Comparison of ENCODE assay signal across 11 cellular contexts in the genomic region with DNA sequence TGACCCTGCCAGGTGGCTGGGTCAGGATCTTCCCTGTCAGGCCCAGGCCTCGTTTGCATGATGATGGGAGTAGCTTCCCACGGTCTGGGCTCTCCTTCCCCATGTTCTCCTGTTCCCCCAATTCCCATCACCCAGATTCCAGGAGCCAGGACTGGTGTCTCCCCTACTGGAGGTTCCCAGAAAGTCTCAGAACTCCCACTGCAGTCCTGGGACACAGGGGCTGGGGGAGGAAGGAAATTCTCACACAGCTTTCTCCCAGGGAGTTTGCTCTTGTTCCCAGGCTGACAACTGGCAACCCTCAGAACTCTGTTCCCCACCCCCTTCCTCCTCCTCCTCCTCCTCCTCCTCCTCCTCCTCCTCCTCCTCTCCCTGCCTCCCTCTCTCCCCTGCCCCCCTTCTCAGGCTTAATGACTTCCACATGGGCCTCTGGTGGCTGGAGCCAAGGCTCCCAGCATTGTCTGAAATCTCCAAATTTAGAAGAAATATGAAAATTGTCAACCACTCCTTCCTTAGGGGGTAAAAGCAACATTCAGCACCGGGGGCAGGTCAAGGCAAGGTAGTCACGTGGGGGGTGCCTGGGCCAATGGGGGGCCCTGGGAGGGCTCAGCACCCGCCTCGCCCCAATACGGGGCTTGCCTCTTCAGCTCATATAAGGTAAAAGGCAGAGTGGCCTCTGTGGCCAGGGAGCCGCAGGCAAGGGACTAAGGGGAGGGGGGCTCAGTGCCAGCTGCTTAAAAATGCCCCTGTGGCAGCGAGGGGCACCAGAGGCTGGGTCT. TPM values are rescaled to one million over a fixed set of nuclear protein-coding genes. Genes with fewer than 3 reads are reported as not detected.
DNase-seq lines count a peak whose midpoint lies in the region; ATAC-seq and TF ChIP-seq lines count a peak whose summit lies in the region.
"Had no signal": no experiment of that assay in that cellular context is flagged by ENCODE, and none has a peak within 500 bp of the region (broad histone marks: within the 10 kb centered on the region; RNA-seq: fewer than 3 reads in every experiment).

No MANE protein-coding gene starts in this region.

- no peaks in the 10 kb centered on the region for H3K36me3 ChIP-seq in body of pancreas (replicated peaks in 1 of 2; ENCODE audit: insufficient read depth in 1 of 2, low read depth in 2 of 2)

- 68 to 71% methylated on average over 8 to 9 of the region's 9 CpGs for WGBS in body of pancreas, 2 donors
- WGBS in right cardiac atrium, result 56% methylated on average over 9 of the region's 9 CpGs

- no peaks in the 10 kb centered on the region for H3K27me3 ChIP-seq in body of pancreas
- H3K27me3 ChIP-seq in right cardiac atrium (ENCODE audit: control insufficient read depth, insufficient read depth), result no peaks in the 10 kb centered on the region

- H3K4me3 ChIP-seq in body of pancreas, result no peak overlapping the region
- H3K4me3 ChIP-seq in right cardiac atrium (ENCODE audit: low read length), result peak overlapping the region; percentile 47

- peak in 2 of 3 donors; percentile 47 to 51 for TF ChIP-seq POLR2A in body of pancreas (IDR thresholded peaks at IDR 0.05)

- no peaks in the 10 kb centered on the region for H3K4me1 ChIP-seq in body of pancreas
- peaks cover 14% of the 10 kb centered on the region for H3K4me1 ChIP-seq in right cardiac atrium (ENCODE audit: control insufficient read depth, insufficient read depth, low read length)

- DNase-seq in EH (ENCODE audit: low read depth), result peak; percentile 100
- DNase-seq in body of pancreas, result peak in 2 of 4 donors; percentile 20 to 33
- peak; percentile 72 to 89 (median 85) for DNase-seq in right cardiac atrium
- DNase-seq in sciatic nerve (ENCODE audit: low spot score), result peak; percentile 86
- no peak for DNase-seq in NCI-H748 treated with DMSO at 0.1 percent for 48 hours (lab: John Stamatoyannopoulos, UW)
- no peak for DNase-seq in occipital lobe (lab: John Stamatoyannopoulos, UW)
- no peak for DNase-seq in MV-4-11 (lab: John Stamatoyannopoulos, UW)
- DNase-seq in GDM1 (lab: John Stamatoyannopoulos, UW), result no peak
- DNase-seq: activated CD4-positive, CD25-positive, alpha-beta regulatory T cell treated with anti-CD3 and anti-CD28 coated beads, Interleukin-2, amount 50 U/mL, for 72 hours; COR-L47 had no signal

- ATAC-seq in body of pancreas (peak; percentile 37), right cardiac atrium (peak; percentile 76 to 84), sciatic nerve (peak; percentile 97)

- H3K9me3 ChIP-seq in body of pancreas (no peaks in the 10 kb centered on the region), right cardiac atrium (ENCODE audit: control insufficient read depth, low read length) (no peaks in the 10 kb centered on the region)

- intact Hi-C loops in body of pancreas (cut with DNase I), result no loop called here
- intact Hi-C loops in right cardiac atrium (cut with DNase I), result no loop called here
- intact Hi-C loops in sciatic nerve (cut with DNase I), result no loop called here

- no peak for TF ChIP-seq CTCF in body of pancreas (IDR thresholded peaks at IDR 0.05)

- H3K27ac ChIP-seq in body of pancreas (peak overlapping the region in 1 of 4 donors; percentile 17), right cardiac atrium (ENCODE audit: low read length) (peak overlapping the region; percentile 21)

RNA-seq across cellular contexts. Expression of a gene that starts 27.3 kb away (rescaled TPM):
- not detected for total RNA-seq in body of pancreas
- total RNA-seq in right cardiac atrium, result 1 to 10 TPM in 1 of 4 donors, under 1 TPM in 2, not detected in 1; 0.65 to 2.3 (median 0.94) TPM
- 1.4 TPM for polyA plus RNA-seq in right cardiac atrium
- 51.7 TPM for total RNA-seq in sciatic nerve
- total RNA-seq in occipital lobe, result not detected
- total RNA-seq: NCI-H460 had no signal

RNA-seq across cellular contexts. Expression of a gene that starts 48.5 kb away (rescaled TPM):
- total RNA-seq in body of pancreas (1 to 10 TPM; 3.9 to 5.6 TPM), right cardiac atrium (1 to 10 TPM; 4.7 to 7.0 (median 6.2) TPM), sciatic nerve (10.8 TPM), occipital lobe (11.9 TPM)
- 3.7 TPM for polyA plus RNA-seq in right cardiac atrium

Comparison
In these comparisons a context has a peak if more than half of its experiments do, and no peak if none do; other contexts are left out.
1. DNase-seq: peak in EH (single experiment), right cardiac atrium (3 of 3) and sciatic nerve (single experiment); none in NCI-H748 treated with DMSO at 0.1 percent for 48 hours (single experiment), occipital lobe (single experiment), MV-4-11 (single experiment) and GDM1 (single experiment).
2. ATAC-seq: peak in every context shown above with its lines; median percentile 97 in sciatic nerve; 80 in right cardiac atrium; 37 in body of pancreas.
3. RNA of a gene that starts 27.3 kb away (total RNA-seq): 51.7 TPM in sciatic nerve (single experiment); 0.65 to 2.3 TPM in right cardiac atrium, not detected in body of pancreas and not detected in occipital lobe (single experiment); every median in the first group is over 10 times any median in the second.